In the genomic region with DNA sequence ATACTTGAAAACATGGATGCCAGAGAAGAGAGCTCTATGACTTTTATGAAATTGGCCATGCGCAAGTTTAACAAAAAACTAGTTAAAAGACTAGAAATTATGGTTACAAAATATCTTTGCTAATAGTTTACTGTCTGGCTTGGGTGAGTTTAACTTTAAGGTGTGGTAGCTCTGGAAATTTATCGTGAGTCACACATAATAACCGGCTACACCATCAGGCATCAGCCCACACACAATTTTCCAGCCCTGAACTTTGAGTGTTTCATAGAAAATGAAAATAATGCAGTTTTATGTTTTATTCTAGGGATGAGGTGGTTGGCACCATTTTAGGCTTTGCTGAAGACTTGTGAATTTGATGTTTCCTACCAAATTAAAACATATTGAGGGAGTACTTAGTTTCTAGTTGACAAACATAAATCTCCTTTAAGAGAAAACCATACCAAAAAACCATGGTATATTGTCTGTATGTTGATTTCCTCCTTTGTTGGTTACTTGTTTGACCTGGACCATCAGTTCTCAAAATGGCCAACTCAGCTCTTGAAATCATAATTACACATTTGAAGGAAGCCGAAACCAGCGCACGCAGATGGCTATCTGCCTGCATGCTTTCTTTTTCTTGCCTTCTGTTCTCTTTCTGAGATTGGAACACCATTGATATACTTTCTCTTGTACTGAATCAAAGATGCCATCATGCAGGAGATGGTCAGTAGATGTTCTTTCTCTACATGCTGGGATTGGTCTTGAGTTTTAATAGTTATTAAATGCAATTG, we compare ENCODE assay signal across 17 cellular contexts.
DNase-seq lines count a peak whose midpoint lies in the region; ATAC-seq, FAIRE-seq and TF ChIP-seq lines count a peak whose summit lies in the region.
"Had no signal": no experiment of that assay in that cellular context is flagged by ENCODE, and none has a peak within 500 bp of the region (broad histone marks: within the 10 kb centered on the region; RNA-seq: fewer than 3 reads in every experiment).

No MANE protein-coding gene starts in this region.

- no peak overlapping the region for H3K27ac ChIP-seq in CD4-positive, CD25-positive, alpha-beta regulatory T cell (ENCODE audit: insufficient read depth, low read length, poor library complexity, severe bottlenecking)
- peak overlapping the region; percentile 15 for H3K27ac ChIP-seq in foreskin keratinocyte
- peak overlapping the region in 1 of 4 donors; percentile 10 for H3K27ac ChIP-seq in Peyer's patch
- H3K27ac ChIP-seq: heart left ventricle, stomach had no signal

- H3K27ac Mint-ChIP-seq in CD4-positive, CD25-positive, alpha-beta regulatory T cell, result peak overlapping the region; percentile 85 to 90 (median 88)
- peak overlapping the region; percentile 81 for H3K27ac Mint-ChIP-seq in activated CD8-positive, alpha-beta T cell treated with anti-CD3 and anti-CD28 coated beads, Interleukin-2, amount 10 ng/mL, durations not matched to agents 7 days and 5 days

- H3K9me3 Mint-ChIP-seq in CD4-positive, CD25-positive, alpha-beta regulatory T cell, result peaks cover 0 to 3% (median 0%) of the 10 kb centered on the region in 7 donors
- no peaks in the 10 kb centered on the region for H3K9me3 Mint-ChIP-seq in activated CD8-positive, alpha-beta T cell treated with anti-CD3 and anti-CD28 coated beads, Interleukin-2, amount 10 ng/mL, durations not matched to agents 7 days and 5 days (ENCODE audit: insufficient read depth)

- no peaks in the 10 kb centered on the region for H3K27me3 Mint-ChIP-seq in CD4-positive, CD25-positive, alpha-beta regulatory T cell
- no peaks in the 10 kb centered on the region for H3K27me3 Mint-ChIP-seq in activated CD8-positive, alpha-beta T cell treated with anti-CD3 and anti-CD28 coated beads, Interleukin-2, amount 10 ng/mL, durations not matched to agents 7 days and 5 days (ENCODE audit: low read depth)

- CTCF ChIA-PET in activated CD8-positive, alpha-beta T cell treated with anti-CD3 and anti-CD28 coated beads, Interleukin-2, amount 10 ng/mL, durations not matched to agents 7 days and 5 days (lab: Charles Lee), result interaction anchor here (0.9 to 3.2 kb wide), 6 partner anchors 13 to 63 kb away, joined by 3 to 15 read pairs (median 8); no protein-coding TSS in a partner anchor

- FAIRE-seq in GM18507 (lab: Jason Lieb, UNC), result peak; percentile 15
- FAIRE-seq: H1, kidney had no signal

- H3K4me1 Mint-ChIP-seq in CD4-positive, CD25-positive, alpha-beta regulatory T cell, result peaks cover 48 to 81% (median 61%) of the 10 kb centered on the region in 4 donors
- peaks cover 80% of the 10 kb centered on the region for H3K4me1 Mint-ChIP-seq in activated CD8-positive, alpha-beta T cell treated with anti-CD3 and anti-CD28 coated beads, Interleukin-2, amount 10 ng/mL, durations not matched to agents 7 days and 5 days (ENCODE audit: low read depth)

- no peaks in the 10 kb centered on the region for H3K36me3 Mint-ChIP-seq in CD4-positive, CD25-positive, alpha-beta regulatory T cell
- H3K36me3 Mint-ChIP-seq in activated CD8-positive, alpha-beta T cell treated with anti-CD3 and anti-CD28 coated beads, Interleukin-2, amount 10 ng/mL, durations not matched to agents 7 days and 5 days (ENCODE audit: low read depth), result peaks cover 14% of the 10 kb centered on the region

- H3K4me3 ChIP-seq in CD4-positive, CD25-positive, alpha-beta regulatory T cell (ENCODE audit: low read depth, low read length), result peak overlapping the region; percentile 65
- no peak overlapping the region for H3K4me3 ChIP-seq in Peyer's patch
- H3K4me3 ChIP-seq: heart left ventricle, stomach had no signal

- TF ChIP-seq CTCF in foreskin keratinocyte (conservative IDR thresholded peaks at IDR 0.05) (no peak), Peyer's patch (IDR thresholded peaks at IDR 0.05) (no peak)

- H3K4me3 Mint-ChIP-seq in CD4-positive, CD25-positive, alpha-beta regulatory T cell, result peak overlapping the region in 2 of 4 donors; percentile 64 to 77
- H3K4me3 Mint-ChIP-seq in activated CD8-positive, alpha-beta T cell treated with anti-CD3 and anti-CD28 coated beads, Interleukin-2, amount 10 ng/mL, durations not matched to agents 7 days and 5 days, result peak overlapping the region; percentile 12

- peaks cover 62% of the 10 kb centered on the region for H3K4me1 ChIP-seq in CD4-positive, CD25-positive, alpha-beta regulatory T cell (ENCODE audit: control insufficient read depth, insufficient read depth, low read length, poor library complexity, severe bottlenecking)
- H3K4me1 ChIP-seq in foreskin keratinocyte (peaks cover 3% of the 10 kb centered on the region), Peyer's patch (peaks cover 0 to 13% (median 5%) of the 10 kb centered on the region in 4 donors)
- H3K4me1 ChIP-seq: stomach had no signal

- TF ChIP-seq POLR2A in Peyer's patch (IDR thresholded peaks at IDR 0.05), result no peak

- no peaks in the 10 kb centered on the region for H3K27me3 ChIP-seq in CD4-positive, CD25-positive, alpha-beta regulatory T cell (ENCODE audit: control insufficient read depth, insufficient read depth, low read length)
- H3K27me3 ChIP-seq in foreskin keratinocyte (peaks cover 6% of the 10 kb centered on the region), Peyer's patch (no peaks in the 10 kb centered on the region)
- H3K27me3 ChIP-seq: stomach had no signal

- no peaks in the 10 kb centered on the region for H3K9me3 ChIP-seq in CD4-positive, CD25-positive, alpha-beta regulatory T cell (ENCODE audit: control insufficient read depth in 2 of 2, low read length in 2 of 2)
- H3K9me3 ChIP-seq in Peyer's patch, result no peaks in the 10 kb centered on the region
- H3K9me3 ChIP-seq: heart left ventricle, stomach had no signal

- POLR2A ChIA-PET in activated CD8-positive, alpha-beta T cell treated with anti-CD3 and anti-CD28 coated beads, Interleukin-2, amount 10 ng/mL, durations not matched to agents 7 days and 5 days (lab: Charles Lee), result interaction anchor here (0.7 to 3.3 kb wide), 4 partner anchors 15 to 42 kb away, joined by 3 to 15 read pairs (median 6); no protein-coding TSS in a partner anchor

- no peak for DNase-seq in CD4-positive, CD25-positive, alpha-beta regulatory T cell
- DNase-seq in GM18507 (ENCODE audit: extremely low spot score, insufficient read length, low read depth), result no peak
- DNase-seq in activated CD8-positive, alpha-beta T cell treated with anti-CD3 and anti-CD28 coated beads, Interleukin-2, amount 10 ng/mL, durations not matched to agents 7 days and 5 days, result no peak
- peak in 1 of 2 donors; percentile 30 for DNase-seq in foreskin keratinocyte
- no peak for DNase-seq in Peyer's patch
- DNase-seq in NCI-H2029 (lab: John Stamatoyannopoulos, UW), result no peak
- DNase-seq: AML-193, DMS 273 treated with DMSO at 0.1 percent for 48 hours, erythroblast, heart left ventricle, midbrain, NCI-H774, stomach had no signal

- no peak for ATAC-seq in CD4-positive, CD25-positive, alpha-beta regulatory T cell (ENCODE audit: low read depth in 2 of 2)
- ATAC-seq in activated CD8-positive, alpha-beta T cell treated with anti-CD3 and anti-CD28 coated beads, Interleukin-2, amount 10 ng/mL, durations not matched to agents 7 days and 5 days, result no peak
- peak; percentile 48 for ATAC-seq in foreskin keratinocyte
- ATAC-seq in GM21515 (IDR thresholded peaks at IDR 0.05; ENCODE audit: unreplicated experiment), result no peak
- no peak for ATAC-seq in HG02759 (IDR thresholded peaks at IDR 0.05; ENCODE audit: unreplicated experiment)
- ATAC-seq: heart left ventricle had no signal

- H3K36me3 ChIP-seq in CD4-positive, CD25-positive, alpha-beta regulatory T cell (ENCODE audit: control insufficient read depth, insufficient read depth, low read length), result no peaks in the 10 kb centered on the region
- H3K36me3 ChIP-seq in Peyer's patch, result no peaks in the 10 kb centered on the region
- H3K36me3 ChIP-seq: heart left ventricle, stomach had no signal
